ENCODE assay signal across 7 cellular contexts in the genomic region with DNA sequence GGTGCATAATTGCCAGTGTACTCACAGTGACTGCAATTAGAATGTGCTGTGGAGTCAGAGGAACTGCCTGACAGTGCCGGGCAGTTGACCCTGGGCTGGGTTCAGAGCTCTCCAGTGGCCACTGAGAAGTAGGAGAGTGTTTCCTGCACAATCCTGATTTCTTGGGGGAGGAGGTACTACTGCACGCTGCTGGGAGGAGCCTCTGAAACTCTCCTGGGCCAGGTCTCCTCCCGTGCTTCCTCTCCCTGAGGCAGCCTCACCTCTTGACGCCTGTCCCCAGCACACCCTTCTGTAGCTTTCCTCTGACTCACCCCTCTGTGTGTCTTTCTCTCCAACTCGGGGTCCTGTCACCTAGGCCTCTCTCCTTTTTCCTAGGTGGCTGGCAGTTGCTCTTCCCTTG.
DNase-seq lines count a peak whose midpoint lies in the region; ATAC-seq and TF ChIP-seq lines count a peak whose summit lies in the region.
"Not testable (repeated sequence)": the region's sequence is repeated elsewhere in the genome, so short reads cannot be mapped to it uniquely, and the experiment has no call there.

No MANE protein-coding gene starts in this region.

- not testable (repeated sequence) for H3K4me1 Mint-ChIP-seq in GM23338
- H3K4me1 Mint-ChIP-seq in activated CD4-positive, alpha-beta memory T cell treated with anti-CD3 and anti-CD28 coated beads for 36 hours (ENCODE audit: low read depth): peaks cover 33% of the 10 kb centered on the region
- H3K4me1 Mint-ChIP-seq in activated naive CD8-positive, alpha-beta T cell (ENCODE audit: low read depth): peaks cover 26% of the 10 kb centered on the region

- not testable (repeated sequence) for H2AFZ ChIP-seq in GM23338

- not testable (repeated sequence) for H3K36me3 Mint-ChIP-seq in GM23338 (ENCODE audit: low read depth); activated naive CD8-positive, alpha-beta T cell
- peaks cover 14% of the 10 kb centered on the region for H3K36me3 Mint-ChIP-seq in activated CD4-positive, alpha-beta memory T cell treated with anti-CD3 and anti-CD28 coated beads for 36 hours

- not testable (repeated sequence) for H3K79me1 ChIP-seq in mesendoderm (ENCODE audit: low read length)

- H4K20me1 ChIP-seq in GM23338 (replicated peaks; ENCODE audit: insufficient read depth): not testable (repeated sequence)

- not testable (repeated sequence) for H3K4me1 ChIP-seq in GM23338 (ENCODE audit: insufficient read depth); Peyer's patch; mesendoderm (ENCODE audit: control insufficient read depth, low read depth, low read length)

- not testable (repeated sequence) for H2BK5ac ChIP-seq in mesendoderm (ENCODE audit: low read length)

- intact Hi-C loops in activated CD4-positive, alpha-beta memory T cell treated with anti-CD3 and anti-CD28 coated beads for 36 hours (cut with micrococcal nuclease): not testable (repeated sequence)

- POLR2A ChIA-PET in activated CD4-positive, alpha-beta memory T cell treated with anti-CD3 and anti-CD28 coated beads for 36 hours (lab: Charles Lee): not testable (repeated sequence)

- H2BK120ac ChIP-seq in mesendoderm (ENCODE audit: low read depth, low read length): not testable (repeated sequence)

- CTCF ChIA-PET in activated CD4-positive, alpha-beta memory T cell treated with anti-CD3 and anti-CD28 coated beads for 36 hours (lab: Charles Lee): not testable (repeated sequence)

- ATAC-seq in GM23338 (peak; percentile 58), esophagus mucosa (peak; percentile 93)

- H3K27ac Mint-ChIP-seq in GM23338: not testable (repeated sequence)
- peak overlapping the region; percentile 78 for H3K27ac Mint-ChIP-seq in activated CD4-positive, alpha-beta memory T cell treated with anti-CD3 and anti-CD28 coated beads for 36 hours
- H3K27ac Mint-ChIP-seq in activated naive CD8-positive, alpha-beta T cell: peak overlapping the region; percentile 76

- H3K27me3 ChIP-seq in GM23338 (ENCODE audit: insufficient read depth); Peyer's patch; mesendoderm (ENCODE audit: insufficient read depth, low read length, poor library complexity): not testable (repeated sequence)

- H3K27me3 Mint-ChIP-seq in GM23338 (ENCODE audit: insufficient read depth, low read depth, poor library complexity); activated CD4-positive, alpha-beta memory T cell treated with anti-CD3 and anti-CD28 coated beads for 36 hours; activated naive CD8-positive, alpha-beta T cell: not testable (repeated sequence)

- not testable (repeated sequence) for H3K9me3 ChIP-seq in Peyer's patch

- not testable (repeated sequence) for H3K79me2 ChIP-seq in GM23338 (replicated peaks; ENCODE audit: insufficient read depth); mesendoderm (ENCODE audit: control insufficient read depth, insufficient read depth, low read length)

- not testable (repeated sequence) for H3K23ac ChIP-seq in mesendoderm (ENCODE audit: low read length)

- H3K18ac ChIP-seq in mesendoderm (ENCODE audit: low read length): not testable (repeated sequence)

- not testable (repeated sequence) for TF ChIP-seq CTCF in GM23338 (conservative IDR thresholded peaks at IDR 0.05; ENCODE audit: low read depth in 2 of 2); Peyer's patch (IDR thresholded peaks at IDR 0.05)

- not testable (repeated sequence) for H3F3A ChIP-seq in GM23338 (replicated peaks; ENCODE audit: low read depth)

- not testable (repeated sequence) for H3K4me2 ChIP-seq in GM23338; mesendoderm (ENCODE audit: low read length)

- H3K4me3 ChIP-seq in GM23338; Peyer's patch; mesendoderm (ENCODE audit: low read length): not testable (repeated sequence)

- H4K8ac ChIP-seq in mesendoderm (ENCODE audit: low read depth, low read length): not testable (repeated sequence)

- H3K4ac ChIP-seq in mesendoderm (ENCODE audit: low read depth, low read length): not testable (repeated sequence)

- not testable (repeated sequence) for H3K4me3 Mint-ChIP-seq in GM23338
- peak overlapping the region; percentile 59 for H3K4me3 Mint-ChIP-seq in activated CD4-positive, alpha-beta memory T cell treated with anti-CD3 and anti-CD28 coated beads for 36 hours
- peak overlapping the region; percentile 56 for H3K4me3 Mint-ChIP-seq in activated naive CD8-positive, alpha-beta T cell

- not testable (repeated sequence) for TF ChIP-seq POLR2A in Peyer's patch (IDR thresholded peaks at IDR 0.05)

- H3K27ac ChIP-seq in GM23338 (ENCODE audit: low read depth); mesendoderm (ENCODE audit: low read depth, low read length): not testable (repeated sequence)
- H3K27ac ChIP-seq in Peyer's patch: peak overlapping the region; percentile 55 to 87 (median 74)

- H3K36me3 ChIP-seq in GM23338 (ENCODE audit: insufficient read depth); Peyer's patch; mesendoderm (ENCODE audit: control insufficient read depth, insufficient read depth, low read length): not testable (repeated sequence)

- H3K9me3 Mint-ChIP-seq in GM23338; activated CD4-positive, alpha-beta memory T cell treated with anti-CD3 and anti-CD28 coated beads for 36 hours; activated naive CD8-positive, alpha-beta T cell (ENCODE audit: low read depth): not testable (repeated sequence)

- not testable (repeated sequence) for H3K56ac ChIP-seq in mesendoderm (ENCODE audit: low read length)

- not testable (repeated sequence) for H3K9ac ChIP-seq in mesendoderm (ENCODE audit: low read length)

- not testable (repeated sequence) for H2BK15ac ChIP-seq in mesendoderm (replicated peaks; ENCODE audit: low read depth)

- not testable (repeated sequence) for H2AK5ac ChIP-seq in mesendoderm (ENCODE audit: low read length)

- no CpG with 5 or more reads among the region's 5 CpGs for WGBS in mesendoderm (ENCODE audit: extremely low coverage, insufficient coverage, low lambda C conversion rate)

- DNase-seq in GM23338 (ENCODE audit: low spot score): not testable (repeated sequence)
- DNase-seq in Peyer's patch: peak; percentile 38 to 80 (median 54)
- peak; percentile 64 for DNase-seq in activated CD4-positive, alpha-beta memory T cell treated with anti-CD3 and anti-CD28 coated beads for 36 hours
- DNase-seq in mesendoderm: peak; percentile 52
- peak; percentile 28 for DNase-seq in stimulated activated CD4-positive, alpha-beta T cell treated with anti-CD3 and anti-CD28 coated beads, Interleukin-4, amount 100 ng/mL, for 24 hours

- H4K5ac ChIP-seq in mesendoderm (ENCODE audit: low read length): not testable (repeated sequence)

- H3K9me2 ChIP-seq in GM23338 (ENCODE audit: insufficient read depth): not testable (repeated sequence)
